ENCODE assay signal across 1 cellular context in the genomic region with DNA sequence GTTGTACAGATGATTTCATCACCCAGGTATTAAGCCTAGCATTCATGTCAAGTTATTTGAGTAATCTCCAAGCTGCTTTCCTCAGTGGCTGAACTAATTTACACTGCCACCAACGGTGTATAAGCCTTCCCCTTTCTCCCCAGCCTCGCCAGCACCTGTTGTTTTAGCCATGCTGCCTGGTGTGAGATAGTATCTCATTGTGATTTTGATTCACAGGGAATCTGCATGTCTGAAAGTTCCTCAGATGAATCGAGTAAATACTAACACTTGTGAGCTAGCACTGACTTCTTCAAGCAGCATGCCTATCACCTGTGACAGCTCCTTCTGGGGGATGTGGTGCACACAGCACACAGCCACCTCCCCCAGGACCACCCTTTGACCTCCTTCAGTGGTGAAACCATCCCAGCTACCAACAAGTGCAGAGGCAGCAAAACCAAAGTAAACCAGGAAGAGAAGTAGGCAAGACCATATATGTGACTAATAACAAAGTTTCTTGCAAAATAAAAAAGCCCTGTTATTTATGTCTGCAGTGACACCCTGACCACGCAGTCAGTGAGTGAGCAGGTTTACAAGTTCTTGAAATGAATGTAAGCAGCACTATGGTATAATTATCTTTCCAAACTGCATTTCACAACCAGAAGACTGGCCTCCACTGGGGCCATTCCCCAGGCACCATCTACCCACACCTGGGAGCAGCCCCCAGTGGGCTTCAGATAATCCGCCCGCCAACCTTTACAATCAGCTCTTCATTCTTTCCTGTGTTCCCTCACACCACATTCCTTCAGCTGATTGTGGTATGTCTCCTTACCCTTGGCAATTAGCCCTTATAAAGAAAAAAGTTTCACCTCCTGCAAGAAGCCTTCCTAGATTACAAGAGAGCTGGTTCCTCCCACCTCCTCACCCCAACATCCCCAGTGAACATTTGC.
TF ChIP-seq lines count a peak whose summit lies in the region.

No MANE protein-coding gene starts in this region.

TF ChIP-seq in K562, 482 proteins besides CTCF, POLR2A, EP300 and RAD21:
- TF ChIP-seq, protein P1, sequence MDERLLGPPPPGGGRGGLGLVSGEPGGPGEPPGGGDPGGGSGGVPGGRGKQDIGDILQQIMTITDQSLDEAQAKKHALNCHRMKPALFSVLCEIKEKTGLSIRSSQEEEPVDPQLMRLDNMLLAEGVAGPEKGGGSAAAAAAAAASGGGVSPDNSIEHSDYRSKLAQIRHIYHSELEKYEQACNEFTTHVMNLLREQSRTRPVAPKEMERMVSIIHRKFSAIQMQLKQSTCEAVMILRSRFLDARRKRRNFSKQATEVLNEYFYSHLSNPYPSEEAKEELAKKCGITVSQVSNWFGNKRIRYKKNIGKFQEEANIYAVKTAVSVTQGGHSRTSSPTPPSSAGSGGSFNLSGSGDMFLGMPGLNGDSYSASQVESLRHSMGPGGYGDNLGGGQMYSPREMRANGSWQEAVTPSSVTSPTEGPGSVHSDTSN (CRISPR knock-in tag; IDR thresholded peaks at IDR 0.05; ENCODE audit: low read depth): no peak
- TF ChIP-seq, protein P1 (tag; conservative IDR thresholded peaks at IDR 0.05; ENCODE audit: low read depth): 0 out of 2 replicates have a peak, but pooled peaks have one; percentile 25
- TF ChIP-seq ZFP36 (IDR thresholded peaks at IDR 0.05; ENCODE audit: low read depth, low read length, partially characterized antibody) (peak; percentile 46), CEBPG (CRISPR knock-in tag; IDR thresholded peaks at IDR 0.05) (no peak), CEBPG (tag; conservative IDR thresholded peaks at IDR 0.05 in 1 of 2, IDR thresholded peaks at IDR 0.05 in 1 of 2) (peak in 1 of 2 experiments; percentile 45; a peak in 1 of 4 replicates), BRD4 (IDR thresholded peaks at IDR 0.05) (no peak), HMG20B (CRISPR knock-in tag; IDR thresholded peaks at IDR 0.05) (no peak)
